ENCODE assay signal across 23 cellular contexts in the genomic region with DNA sequence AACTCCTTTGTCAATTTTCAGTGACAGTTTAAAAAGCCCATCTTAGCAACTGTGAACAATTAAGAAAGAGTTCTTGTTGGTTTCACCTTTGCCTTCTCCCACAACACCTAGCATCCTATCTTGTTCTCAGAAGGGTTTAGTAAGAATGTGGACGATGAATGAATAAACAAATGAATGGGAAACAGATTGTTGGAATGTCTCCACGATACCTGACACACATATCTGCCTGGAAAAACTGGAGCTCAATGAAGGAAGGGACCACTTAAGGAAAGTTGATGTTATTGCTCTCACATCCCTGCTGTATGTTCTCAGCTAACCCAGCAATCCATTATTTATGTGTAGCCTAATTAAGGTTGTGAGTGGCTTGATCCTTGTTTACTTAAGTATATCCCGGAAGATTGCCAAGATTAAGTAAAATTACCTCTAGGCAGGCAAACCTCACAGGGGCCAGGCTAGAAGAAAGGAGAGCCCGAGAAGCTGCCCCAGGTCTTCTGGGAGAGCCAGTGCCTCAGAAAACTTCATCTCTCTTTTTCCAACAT.
"Had no signal": no experiment of that assay in that cellular context is flagged by ENCODE, and none has a peak within 500 bp of the region (broad histone marks: within the 10 kb centered on the region; RNA-seq: fewer than 3 reads in every experiment).

No MANE protein-coding gene starts in this region.

- H3K4me1 ChIP-seq: ascending aorta, gastrocnemius medialis, pancreas, suprapubic skin, transverse colon had no signal

- H3K4me3 Mint-ChIP-seq: activated CD4-positive, alpha-beta T cell treated with anti-CD3 and anti-CD28 coated beads, Interleukin-2, amount 10 ng/mL, durations not matched to agents 7 days and 5 days; activated CD8-positive, alpha-beta T cell treated with anti-CD3 and anti-CD28 coated beads, Interleukin-2, amount 10 ng/mL, durations not matched to agents 7 days and 5 days; activated T-cell treated with anti-CD3 and anti-CD28 coated beads, Interleukin-2, amount 50 U/mL, for 4 hours; central memory CD8-positive, alpha-beta T cell; natural killer cell; stimulated activated naive CD8-positive, alpha-beta T cell treated with anti-CD3 and anti-CD28 coated beads, Interleukin-15, amount 100 ng/mL, for 72 hours had no signal

- H3K4me3 ChIP-seq: ascending aorta, gastrocnemius medialis, lung, pancreas, right lobe of liver, suprapubic skin, transverse colon had no signal

- DNase-seq: activated CD4-positive, alpha-beta T cell treated with anti-CD3 and anti-CD28 coated beads, Interleukin-2, amount 10 ng/mL, durations not matched to agents 7 days and 5 days; activated CD8-positive, alpha-beta T cell treated with anti-CD3 and anti-CD28 coated beads, Interleukin-2, amount 10 ng/mL, durations not matched to agents 7 days and 5 days; activated effector memory CD4-positive, alpha-beta T cell treated with Interleukin-2 at 50 U/mL for 16 hours; activated naive CD4-positive, alpha-beta T cell treated with anti-CD3 and anti-CD28 coated beads, Interleukin-2, amount 50 U/mL, for 16 hours; activated T-cell treated with anti-CD3 and anti-CD28 coated beads, Interleukin-2, amount 50 U/mL, for 4 hours; cortex of kidney; gastrocnemius medialis; head of caudate nucleus; kidney; natural killer cell; pancreas; right lobe of liver; small intestine; stimulated activated CD4-positive, alpha-beta T cell treated with anti-CD3 and anti-CD28 coated beads, Interleukin-15, amount 100 ng/mL, for 24 hours; stimulated activated CD4-positive, alpha-beta T cell treated with anti-CD3 and anti-CD28 coated beads, Interleukin-2, amount 100 ng/mL, for 48 hours; stimulated activated naive CD8-positive, alpha-beta T cell treated with anti-CD3 and anti-CD28 coated beads, Interleukin-15, amount 100 ng/mL, for 72 hours; transverse colon had no signal

- H3K9me3 ChIP-seq: ascending aorta, gastrocnemius medialis, neutrophil, pancreas, right lobe of liver, suprapubic skin, transverse colon had no signal

- H3K36me3 ChIP-seq: ascending aorta, gastrocnemius medialis, neutrophil, pancreas, right lobe of liver, suprapubic skin, transverse colon had no signal

- ATAC-seq: activated CD8-positive, alpha-beta T cell treated with anti-CD3 and anti-CD28 coated beads, Interleukin-2, amount 10 ng/mL, durations not matched to agents 7 days and 5 days; activated T-cell treated with anti-CD3 and anti-CD28 coated beads, Interleukin-2, amount 50 U/mL, for 4 hours; gastrocnemius medialis; left lobe of liver; natural killer cell; stimulated activated naive CD8-positive, alpha-beta T cell treated with anti-CD3 and anti-CD28 coated beads, Interleukin-15, amount 100 ng/mL, for 72 hours had no signal

- H3K27ac Mint-ChIP-seq: activated CD4-positive, alpha-beta T cell treated with anti-CD3 and anti-CD28 coated beads, Interleukin-2, amount 10 ng/mL, durations not matched to agents 7 days and 5 days; activated CD8-positive, alpha-beta T cell treated with anti-CD3 and anti-CD28 coated beads, Interleukin-2, amount 10 ng/mL, durations not matched to agents 7 days and 5 days; natural killer cell; stimulated activated naive CD8-positive, alpha-beta T cell treated with anti-CD3 and anti-CD28 coated beads, Interleukin-15, amount 100 ng/mL, for 72 hours had no signal

- H3K27me3 ChIP-seq: ascending aorta, gastrocnemius medialis, neutrophil, pancreas, right lobe of liver, suprapubic skin, transverse colon had no signal

- H3K4me1 Mint-ChIP-seq: activated CD4-positive, alpha-beta T cell treated with anti-CD3 and anti-CD28 coated beads, Interleukin-2, amount 10 ng/mL, durations not matched to agents 7 days and 5 days; central memory CD8-positive, alpha-beta T cell; natural killer cell; stimulated activated naive CD8-positive, alpha-beta T cell treated with anti-CD3 and anti-CD28 coated beads, Interleukin-15, amount 100 ng/mL, for 72 hours had no signal

- H3K27ac ChIP-seq: ascending aorta, gastrocnemius medialis, neutrophil, pancreas, right lobe of liver, suprapubic skin, transverse colon had no signal

- H3K9me3 Mint-ChIP-seq: activated CD4-positive, alpha-beta T cell treated with anti-CD3 and anti-CD28 coated beads, Interleukin-2, amount 10 ng/mL, durations not matched to agents 7 days and 5 days; activated T-cell treated with anti-CD3 and anti-CD28 coated beads, Interleukin-2, amount 50 U/mL, for 4 hours; central memory CD8-positive, alpha-beta T cell had no signal

- H3K27me3 Mint-ChIP-seq: activated CD4-positive, alpha-beta T cell treated with anti-CD3 and anti-CD28 coated beads, Interleukin-2, amount 10 ng/mL, durations not matched to agents 7 days and 5 days; stimulated activated naive CD8-positive, alpha-beta T cell treated with anti-CD3 and anti-CD28 coated beads, Interleukin-15, amount 100 ng/mL, for 72 hours had no signal

- H3K36me3 Mint-ChIP-seq: natural killer cell had no signal
